Comparison of ENCODE assay signal across 2 cellular contexts in the genomic region with DNA sequence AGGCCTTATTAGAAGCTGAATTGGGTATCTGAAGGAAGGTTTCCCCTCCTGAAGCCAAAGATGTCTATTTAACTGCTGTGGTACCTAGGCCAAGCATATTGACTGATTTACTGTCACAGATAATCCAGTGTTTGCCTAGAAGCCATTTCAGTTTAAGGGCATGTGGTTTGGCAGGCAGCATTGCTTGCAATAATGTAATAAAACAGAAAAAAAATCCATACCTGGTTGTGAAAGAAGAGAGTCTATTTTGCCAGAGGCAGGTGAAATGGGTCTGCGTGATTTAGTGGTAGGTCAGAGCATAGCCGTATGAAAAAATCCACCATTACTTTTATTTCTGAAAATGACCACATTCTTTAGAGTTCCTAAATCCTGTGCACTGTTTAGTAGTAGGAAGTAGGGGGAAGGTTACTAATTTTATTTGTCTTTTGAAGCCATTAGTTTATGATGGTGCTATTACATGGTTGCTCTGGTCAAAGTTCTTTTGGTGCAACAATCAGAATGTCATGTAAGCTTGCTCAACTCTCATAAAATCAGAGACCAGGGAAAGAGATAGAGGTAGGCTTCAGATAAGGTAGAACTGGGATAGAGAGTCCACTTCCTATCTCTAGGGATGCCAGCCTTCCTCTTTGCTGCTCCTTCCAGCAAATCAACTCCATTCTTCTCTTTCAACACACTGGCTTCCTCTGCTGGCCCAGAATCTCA.
TF ChIP-seq lines count a peak whose summit lies in the region.

No MANE protein-coding gene starts in this region.

TF ChIP-seq in liver, 16 proteins besides CTCF, POLR2A, EP300 and RAD21:
- TF ChIP-seq RXRA (IDR thresholded peaks at IDR 0.05) (peak; percentile 70 to 77), JUND (IDR thresholded peaks at IDR 0.05) (peak in 1 of 2 donors; percentile 46), FOXA2 (IDR thresholded peaks at IDR 0.05) (peak; percentile 49), NR2F2 (IDR thresholded peaks at IDR 0.05) (no peak), YY1 (IDR thresholded peaks at IDR 0.05) (peak; percentile 93), TAF1 (conservative IDR thresholded peaks at IDR 0.05) (no peak), HNF4G (IDR thresholded peaks at IDR 0.05) (peak; percentile 64), GABPA (IDR thresholded peaks at IDR 0.05 in 1 of 2, conservative IDR thresholded peaks at IDR 0.05 in 1 of 2) (no peak), SP1 (IDR thresholded peaks at IDR 0.05) (peak; percentile 94), HNF4A (conservative IDR thresholded peaks at IDR 0.05) (peak; percentile 89 to 94), EGR1 (IDR thresholded peaks at IDR 0.05; ENCODE audit: low read depth in 2 of 2) (peak in 1 of 2 donors; percentile 54), FOXA1 (IDR thresholded peaks at IDR 0.05) (no peak)
- TF ChIP-seq, protein P1, sequence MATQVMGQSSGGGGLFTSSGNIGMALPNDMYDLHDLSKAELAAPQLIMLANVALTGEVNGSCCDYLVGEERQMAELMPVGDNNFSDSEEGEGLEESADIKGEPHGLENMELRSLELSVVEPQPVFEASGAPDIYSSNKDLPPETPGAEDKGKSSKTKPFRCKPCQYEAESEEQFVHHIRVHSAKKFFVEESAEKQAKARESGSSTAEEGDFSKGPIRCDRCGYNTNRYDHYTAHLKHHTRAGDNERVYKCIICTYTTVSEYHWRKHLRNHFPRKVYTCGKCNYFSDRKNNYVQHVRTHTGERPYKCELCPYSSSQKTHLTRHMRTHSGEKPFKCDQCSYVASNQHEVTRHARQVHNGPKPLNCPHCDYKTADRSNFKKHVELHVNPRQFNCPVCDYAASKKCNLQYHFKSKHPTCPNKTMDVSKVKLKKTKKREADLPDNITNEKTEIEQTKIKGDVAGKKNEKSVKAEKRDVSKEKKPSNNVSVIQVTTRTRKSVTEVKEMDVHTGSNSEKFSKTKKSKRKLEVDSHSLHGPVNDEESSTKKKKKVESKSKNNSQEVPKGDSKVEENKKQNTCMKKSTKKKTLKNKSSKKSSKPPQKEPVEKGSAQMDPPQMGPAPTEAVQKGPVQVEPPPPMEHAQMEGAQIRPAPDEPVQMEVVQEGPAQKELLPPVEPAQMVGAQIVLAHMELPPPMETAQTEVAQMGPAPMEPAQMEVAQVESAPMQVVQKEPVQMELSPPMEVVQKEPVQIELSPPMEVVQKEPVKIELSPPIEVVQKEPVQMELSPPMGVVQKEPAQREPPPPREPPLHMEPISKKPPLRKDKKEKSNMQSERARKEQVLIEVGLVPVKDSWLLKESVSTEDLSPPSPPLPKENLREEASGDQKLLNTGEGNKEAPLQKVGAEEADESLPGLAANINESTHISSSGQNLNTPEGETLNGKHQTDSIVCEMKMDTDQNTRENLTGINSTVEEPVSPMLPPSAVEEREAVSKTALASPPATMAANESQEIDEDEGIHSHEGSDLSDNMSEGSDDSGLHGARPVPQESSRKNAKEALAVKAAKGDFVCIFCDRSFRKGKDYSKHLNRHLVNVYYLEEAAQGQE (IDR thresholded peaks at IDR 0.05): no peak
- TF ChIP-seq, protein P2, sequence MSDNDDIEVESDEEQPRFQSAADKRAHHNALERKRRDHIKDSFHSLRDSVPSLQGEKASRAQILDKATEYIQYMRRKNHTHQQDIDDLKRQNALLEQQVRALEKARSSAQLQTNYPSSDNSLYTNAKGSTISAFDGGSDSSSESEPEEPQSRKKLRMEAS (IDR thresholded peaks at IDR 0.05): peak; percentile 86
- TF ChIP-seq, protein P3, sequence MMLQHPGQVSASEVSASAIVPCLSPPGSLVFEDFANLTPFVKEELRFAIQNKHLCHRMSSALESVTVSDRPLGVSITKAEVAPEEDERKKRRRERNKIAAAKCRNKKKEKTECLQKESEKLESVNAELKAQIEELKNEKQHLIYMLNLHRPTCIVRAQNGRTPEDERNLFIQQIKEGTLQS (IDR thresholded peaks at IDR 0.05): peak; percentile 55
- TF ChIP-seq, protein P4, sequence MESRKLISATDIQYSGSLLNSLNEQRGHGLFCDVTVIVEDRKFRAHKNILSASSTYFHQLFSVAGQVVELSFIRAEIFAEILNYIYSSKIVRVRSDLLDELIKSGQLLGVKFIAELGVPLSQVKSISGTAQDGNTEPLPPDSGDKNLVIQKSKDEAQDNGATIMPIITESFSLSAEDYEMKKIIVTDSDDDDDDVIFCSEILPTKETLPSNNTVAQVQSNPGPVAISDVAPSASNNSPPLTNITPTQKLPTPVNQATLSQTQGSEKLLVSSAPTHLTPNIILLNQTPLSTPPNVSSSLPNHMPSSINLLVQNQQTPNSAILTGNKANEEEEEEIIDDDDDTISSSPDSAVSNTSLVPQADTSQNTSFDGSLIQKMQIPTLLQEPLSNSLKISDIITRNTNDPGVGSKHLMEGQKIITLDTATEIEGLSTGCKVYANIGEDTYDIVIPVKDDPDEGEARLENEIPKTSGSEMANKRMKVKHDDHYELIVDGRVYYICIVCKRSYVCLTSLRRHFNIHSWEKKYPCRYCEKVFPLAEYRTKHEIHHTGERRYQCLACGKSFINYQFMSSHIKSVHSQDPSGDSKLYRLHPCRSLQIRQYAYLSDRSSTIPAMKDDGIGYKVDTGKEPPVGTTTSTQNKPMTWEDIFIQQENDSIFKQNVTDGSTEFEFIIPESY (IDR thresholded peaks at IDR 0.05): peak; percentile 76

TF ChIP-seq in HepG2, 621 proteins besides CTCF, POLR2A, EP300 and RAD21:
- TF ChIP-seq YEATS2 (CRISPR knock-in tag; IDR thresholded peaks at IDR 0.05; ENCODE audit: borderline replicate concordance): no peak
- TF ChIP-seq, protein P5, sequence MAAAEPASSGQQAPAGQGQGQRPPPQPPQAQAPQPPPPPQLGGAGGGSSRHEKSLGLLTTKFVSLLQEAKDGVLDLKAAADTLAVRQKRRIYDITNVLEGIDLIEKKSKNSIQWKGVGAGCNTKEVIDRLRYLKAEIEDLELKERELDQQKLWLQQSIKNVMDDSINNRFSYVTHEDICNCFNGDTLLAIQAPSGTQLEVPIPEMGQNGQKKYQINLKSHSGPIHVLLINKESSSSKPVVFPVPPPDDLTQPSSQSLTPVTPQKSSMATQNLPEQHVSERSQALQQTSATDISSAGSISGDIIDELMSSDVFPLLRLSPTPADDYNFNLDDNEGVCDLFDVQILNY (CRISPR knock-in tag; conservative IDR thresholded peaks at IDR 0.05): no peak
- TF ChIP-seq CCDC6 (CRISPR knock-in tag; IDR thresholded peaks at IDR 0.05): no peak
- no peak for TF ChIP-seq RBAK (CRISPR knock-in tag; IDR thresholded peaks at IDR 0.05)
- TF ChIP-seq, protein P6, sequence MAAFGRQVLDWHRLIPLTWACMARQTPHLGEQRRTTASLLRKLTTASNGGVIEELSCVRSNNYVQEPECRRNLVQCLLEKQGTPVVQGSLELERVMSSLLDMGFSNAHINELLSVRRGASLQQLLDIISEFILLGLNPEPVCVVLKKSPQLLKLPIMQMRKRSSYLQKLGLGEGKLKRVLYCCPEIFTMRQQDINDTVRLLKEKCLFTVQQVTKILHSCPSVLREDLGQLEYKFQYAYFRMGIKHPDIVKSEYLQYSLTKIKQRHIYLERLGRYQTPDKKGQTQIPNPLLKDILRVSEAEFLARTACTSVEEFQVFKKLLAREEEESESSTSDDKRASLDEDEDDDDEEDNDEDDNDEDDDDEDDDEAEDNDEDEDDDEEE (CRISPR knock-in tag; IDR thresholded peaks at IDR 0.05): no peak
- no peak for TF ChIP-seq KLF9 (CRISPR knock-in tag; IDR thresholded peaks at IDR 0.05; ENCODE audit: low read depth)
TF ChIP-seq in HepG2: peak in this region for 0.
